In the genomic region with DNA sequence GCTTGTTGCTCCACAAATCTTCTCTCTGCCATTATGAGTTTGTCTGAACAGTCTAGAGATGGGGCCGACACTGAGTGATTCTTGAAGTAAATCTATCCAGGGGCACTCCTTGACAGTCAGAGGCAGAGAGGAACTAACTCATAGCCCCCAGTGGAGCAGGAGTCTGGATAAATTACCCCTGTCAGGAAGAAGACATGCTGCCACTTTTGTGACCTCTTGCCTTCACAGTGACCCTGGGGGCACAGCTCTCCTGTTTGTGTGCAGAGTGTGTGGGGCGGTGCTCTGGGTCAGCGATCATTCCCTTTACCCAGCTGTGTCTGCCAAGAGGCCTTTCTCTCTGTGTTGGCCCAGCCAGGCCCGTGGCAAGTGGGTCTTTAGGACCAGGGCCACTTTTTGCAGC, we compare ENCODE assay signal across 15 cellular contexts. TPM values are rescaled to one million over a fixed set of nuclear protein-coding genes. Genes with fewer than 3 reads are reported as not detected.
DNase-seq lines count a peak whose midpoint lies in the region; ATAC-seq and TF ChIP-seq lines count a peak whose summit lies in the region.
"Had no signal": no experiment of that assay in that cellular context is flagged by ENCODE, and none has a peak within 500 bp of the region (broad histone marks: within the 10 kb centered on the region; RNA-seq: fewer than 3 reads in every experiment).

No MANE protein-coding gene starts in this region.

- H3K4me3 Mint-ChIP-seq in nephron progenitor cell = no peak overlapping the region

- H3K36me3 Mint-ChIP-seq in nephron progenitor cell (ENCODE audit: low read depth) = no peaks in the 10 kb centered on the region

- H3K27me3 Mint-ChIP-seq in nephron progenitor cell (ENCODE audit: low read depth, poor library complexity) = peaks cover 22% of the 10 kb centered on the region

- peaks cover 40% of the 10 kb centered on the region for H3K4me1 Mint-ChIP-seq in nephron progenitor cell

- H3K9me3 Mint-ChIP-seq in nephron progenitor cell = no peaks in the 10 kb centered on the region

- no peak for ATAC-seq in GM21381 (IDR thresholded peaks at IDR 0.05; ENCODE audit: unreplicated experiment)
- ATAC-seq: PC-3 had no signal

- peak overlapping the region; percentile 23 for H3K27ac Mint-ChIP-seq in nephron progenitor cell

- DNase-seq in ELF-1 (ENCODE audit: low read depth, low spot score) (peak; percentile 77), HT-29 (ENCODE audit: low spot score) (peak; percentile 22), left kidney (ENCODE audit: low read depth, low spot score) (peak; percentile 91), nephron progenitor cell (peak; percentile 74), NCI-H2107 (lab: John Stamatoyannopoulos, UW) (no peak)
- no peak for DNase-seq in activated CD8-positive, alpha-beta memory T cell treated with anti-CD3 and anti-CD28 coated beads for 24 hours
- DNase-seq: ACHN, NCI-H1417, NCI-H1930, NCI-H2171 treated with DMSO at 0.1 percent for 48 hours, NCI-H510A, NCI-H774, PC-3 had no signal

- no peak for TF ChIP-seq CTCF in nephron progenitor cell (IDR thresholded peaks at IDR 0.05)

RNA-seq across cellular contexts. Expression of a gene that starts 29.5 kb away (rescaled TPM):
- total RNA-seq in HT-29 (2014; rRNA removed; shearing (Covaris generic)) = 22.2 and 26.6 TPM in 2 replicates

RNA-seq across cellular contexts. Expression of a gene that starts 31.9 kb away (rescaled TPM):
- total RNA-seq in HT-29 (2014; rRNA removed; shearing (Covaris generic)) = 41.2 and 43.2 TPM in 2 replicates

RNA-seq across cellular contexts. Expression of a gene that starts 54.4 kb away (rescaled TPM):
- 0.23 TPM in 1 of 2 replicates, not detected in the other for total RNA-seq in HT-29 (2014; rRNA removed; shearing (Covaris generic))
- total RNA-seq: PC-3, SK-MEL-5 had no signal

Comparison
In these comparisons a context has a peak if more than half of its experiments do, and no peak if none do; other contexts are left out.
1. DNase-seq: peak in ELF-1 (single experiment), HT-29 (single experiment), left kidney (single experiment) and nephron progenitor cell (single experiment); none in NCI-H2107 (single experiment) and activated CD8-positive, alpha-beta memory T cell treated with anti-CD3 and anti-CD28 coated beads for 24 hours (single experiment).